Comparison of ENCODE assay signal across 8 cellular contexts in the genomic region with DNA sequence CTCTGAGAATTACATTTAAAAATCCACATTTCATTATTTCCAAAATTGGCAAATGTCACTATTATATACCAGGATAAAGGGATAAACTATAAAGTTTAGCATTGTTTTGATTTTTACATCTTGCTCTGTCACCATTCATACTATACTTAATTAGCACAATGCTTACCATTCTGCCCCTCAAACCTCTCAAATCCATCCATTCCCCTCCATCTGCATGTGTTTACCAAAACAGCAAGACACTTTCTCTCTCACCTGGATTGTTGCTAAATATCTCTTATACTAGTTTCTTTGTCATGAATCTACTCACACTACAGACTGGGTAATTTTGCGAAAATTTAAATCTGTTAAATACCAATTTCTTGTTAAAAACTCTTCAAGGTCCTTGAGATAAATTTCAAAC.
"Had no signal": no experiment of that assay in that cellular context is flagged by ENCODE, and none has a peak within 500 bp of the region (broad histone marks: within the 10 kb centered on the region; RNA-seq: fewer than 3 reads in every experiment).

No MANE protein-coding gene starts in this region.

- H3K27ac Mint-ChIP-seq: HFFc6 had no signal

- H2AFZ ChIP-seq: GM23248 had no signal

- H3K27ac ChIP-seq: GM23248 had no signal

- H3K4me3 Mint-ChIP-seq: HFFc6 had no signal

- H3K9me3 ChIP-seq: HAP-1 had no signal

- H3K4me3 ChIP-seq: GM23248, HAP-1, K562 had no signal

- DNase-seq: GM23248, H7, HFFc6, IMR-90, KG1 had no signal

- ATAC-seq: HCT116, K562 had no signal

- H3K36me3 ChIP-seq: HAP-1 had no signal
